Comparison of ENCODE assay signal across 10 cellular contexts in genomic region chr16:13935408-13935807, GRCh38. TPM values are rescaled to one million over a fixed set of nuclear protein-coding genes. Genes with fewer than 3 reads are reported as not detected.
DNase-seq lines count a peak whose midpoint lies in the region; TF ChIP-seq lines count a peak whose summit lies in the region.
"Had no signal": no experiment of that assay in that cellular context is flagged by ENCODE, and none has a peak within 500 bp of the region (broad histone marks: within the 10 kb centered on the region; RNA-seq: fewer than 3 reads in every experiment).

No MANE protein-coding gene starts in this region.

- peaks cover 55% of the 10 kb centered on the region for H3K36me3 Mint-ChIP-seq in mesothelial cell of epicardium

- H3K27ac Mint-ChIP-seq in mesothelial cell of epicardium, result no peak overlapping the region

- H3K4me3 ChIP-seq in astrocyte of the cerebellum (ENCODE audit: low read depth, low read length), result no peak overlapping the region
- H3K4me3 ChIP-seq: suprapubic skin had no signal

- no peak overlapping the region for H3K4me3 Mint-ChIP-seq in mesothelial cell of epicardium

- in situ Hi-C loops in astrocyte of the cerebellum (cut with HindIII; ENCODE audit: low sequenced_read_pairs), result no loop called here

- no peaks in the 10 kb centered on the region for H3K27me3 Mint-ChIP-seq in mesothelial cell of epicardium (ENCODE audit: low read depth)

- H3K4me1 Mint-ChIP-seq in mesothelial cell of epicardium, result peaks cover 12% of the 10 kb centered on the region

- DNase-seq in DMS53 (lab: John Stamatoyannopoulos, UW) (peak; percentile 3), DMS53 treated with DMSO at 0.1 percent for 48 hours (lab: John Stamatoyannopoulos, UW; ENCODE audit: unreplicated experiment) (no peak), astrocyte of the cerebellum (ENCODE audit: low read depth) (no peak), mesothelial cell of epicardium (ENCODE audit: low spot score in 2 of 2, unreplicated experiment in 2 of 2) (no peak), C1 segment of cervical spinal cord (lab: John Stamatoyannopoulos, UW) (no peak), glomerular visceral epithelial cell (ENCODE audit: extremely low spot score) (no peak)
- DNase-seq in central memory CD4-positive, alpha-beta T cell, result no peak
- DNase-seq: NCI-H187 had no signal

- peaks cover 6% of the 10 kb centered on the region for H3K9me3 Mint-ChIP-seq in mesothelial cell of epicardium

- TF ChIP-seq CTCF in GM12874 (IDR thresholded peaks at IDR 0.05; ENCODE audit: insufficient read depth, low read depth, low read length) (peak; percentile 42; the same call in 1 of the 2 replicates), astrocyte of the cerebellum (IDR thresholded peaks at IDR 0.05; ENCODE audit: low read depth, low read length, missing control alignments) (peak; percentile 59), mesothelial cell of epicardium (IDR thresholded peaks at IDR 0.05; ENCODE audit: unreplicated experiment) (peak; percentile 67)

RNA-seq across cellular contexts. Expression of gene ERCC4, which starts 15.5 kb away (rescaled TPM):
- 12.1 to 16.4 TPM (median 16.1 TPM) in 3 replicates for total RNA-seq in mesothelial cell of epicardium
